Comparison of ENCODE assay signal across 18 cellular contexts in genomic region chr6:114690625-114691024, GRCh38.
DNase-seq lines count a peak whose midpoint lies in the region; ATAC-seq and TF ChIP-seq lines count a peak whose summit lies in the region.
"Had no signal": no experiment of that assay in that cellular context is flagged by ENCODE, and none has a peak within 500 bp of the region (broad histone marks: within the 10 kb centered on the region; RNA-seq: fewer than 3 reads in every experiment).

No MANE protein-coding gene starts in this region.

- no peaks in the 10 kb centered on the region for H3K27me3 Mint-ChIP-seq in WTC11 (ENCODE audit: low read depth)
- H3K27me3 Mint-ChIP-seq: CD4-positive, alpha-beta T cell; T-helper 17 cell had no signal

- no peak overlapping the region for H3K4me3 ChIP-seq in BE2C (ENCODE audit: low read depth, low read length)
- no peak overlapping the region for H3K4me3 ChIP-seq in GM12865 (ENCODE audit: low read depth, low read length)

- H3K9me3 Mint-ChIP-seq in WTC11 = peaks cover 26% of the 10 kb centered on the region

- no peaks in the 10 kb centered on the region for H3K4me1 ChIP-seq in BE2C

- TF ChIP-seq CTCF in BE2C (IDR thresholded peaks at IDR 0.05; ENCODE audit: low read depth, low read length) = peak; percentile 48
- TF ChIP-seq CTCF in GM12865 (IDR thresholded peaks at IDR 0.05; ENCODE audit: insufficient read depth, low read depth, low read length, missing control alignments) = peak; percentile 28
- TF ChIP-seq CTCF in WTC11 (IDR thresholded peaks at IDR 0.05) = no peak

- peak; percentile 14 for DNase-seq in BE2C
- DNase-seq in GM12865 (ENCODE audit: low read depth) = no peak
- DNase-seq in NAMALWA (ENCODE audit: low spot score) = peak; percentile 2
- peak; percentile 17 for DNase-seq in WTC11 (ENCODE audit: low spot score)
- DNase-seq in NCI-H774 (lab: John Stamatoyannopoulos, UW) = no peak
- no peak for DNase-seq in T-helper 2 cell
- DNase-seq: AML-193; Calu3; CD4-positive, alpha-beta T cell; IMR-90; Kasumi-1; NCI-H1436 treated with DMSO at 0.1 percent for 48 hours; NCI-H2107; NCI-H345; NCI-H69; SHP77 treated with DMSO at 0.1 percent for 48 hours; T-helper 17 cell had no signal

- CTCF ChIA-PET in WTC11 (lab: Charles Lee) = interaction anchor here (0.6 to 0.9 kb wide), 2 partner anchors 14 to 201 kb away, joined by 3 read pairs; no protein-coding TSS in a partner anchor

- H3K4me1 Mint-ChIP-seq in WTC11 = peaks cover 13% of the 10 kb centered on the region
- H3K4me1 Mint-ChIP-seq: T-helper 17 cell had no signal

- H3K36me3 ChIP-seq in BE2C = no peaks in the 10 kb centered on the region

- H3K27me3 ChIP-seq in BE2C = no peaks in the 10 kb centered on the region

- POLR2A ChIA-PET in WTC11 (lab: Charles Lee) = no interaction called here

- ATAC-seq in WTC11 (peak; percentile 48; the same call in 1 of the 2 replicates), GM19395 (IDR thresholded peaks at IDR 0.05; ENCODE audit: unreplicated experiment) (no peak)
- ATAC-seq: T-helper 17 cell had no signal

- peaks cover 15% of the 10 kb centered on the region for H3K36me3 Mint-ChIP-seq in WTC11

- no peak overlapping the region for H3K4me3 Mint-ChIP-seq in WTC11
- H3K4me3 Mint-ChIP-seq: CD4-positive, alpha-beta T cell; T-helper 17 cell had no signal

- no peak overlapping the region for H3K27ac Mint-ChIP-seq in WTC11
- H3K27ac Mint-ChIP-seq: CD4-positive, alpha-beta T cell; T-helper 17 cell had no signal

- H3K9me3 ChIP-seq in BE2C = no peaks in the 10 kb centered on the region

TF ChIP-seq in WTC11, 78 proteins besides CTCF, POLR2A, EP300 and RAD21 (continues in another document):
- no peak for TF ChIP-seq ZNF532 (CRISPR knock-in tag; IDR thresholded peaks at IDR 0.05; ENCODE audit: borderline replicate concordance)
- TF ChIP-seq E2F4 (CRISPR knock-in tag; IDR thresholded peaks at IDR 0.05; ENCODE audit: borderline replicate concordance, low read depth) = no peak
- TF ChIP-seq MXD4 (CRISPR knock-in tag; IDR thresholded peaks at IDR 0.05; ENCODE audit: borderline replicate concordance) = no peak
- no peak for TF ChIP-seq SOX15 (CRISPR knock-in tag; IDR thresholded peaks at IDR 0.05)
- TF ChIP-seq CBFB (CRISPR knock-in tag; IDR thresholded peaks at IDR 0.05; ENCODE audit: low read depth) = no peak
- TF ChIP-seq ZSCAN18 (CRISPR knock-in tag; IDR thresholded peaks at IDR 0.05) = no peak
- TF ChIP-seq ZNF138 (CRISPR knock-in tag; conservative IDR thresholded peaks at IDR 0.05) = no peak
- TF ChIP-seq NFE2L1 (CRISPR knock-in tag; IDR thresholded peaks at IDR 0.05) = no peak
- TF ChIP-seq RELA (CRISPR knock-in tag; IDR thresholded peaks at IDR 0.05; ENCODE audit: borderline replicate concordance) = no peak
- no peak for TF ChIP-seq ZBTB21 (CRISPR knock-in tag; IDR thresholded peaks at IDR 0.05; ENCODE audit: borderline replicate concordance)
- TF ChIP-seq PRRX2 (CRISPR knock-in tag; IDR thresholded peaks at IDR 0.05) = no peak
- no peak for TF ChIP-seq KAT7 (CRISPR knock-in tag; IDR thresholded peaks at IDR 0.05; ENCODE audit: borderline replicate concordance)
- no peak for TF ChIP-seq ZBTB43 (CRISPR knock-in tag; IDR thresholded peaks at IDR 0.05)
- TF ChIP-seq ELF4 (CRISPR knock-in tag; IDR thresholded peaks at IDR 0.05; ENCODE audit: low read depth) = no peak
- TF ChIP-seq ZNF219 (CRISPR knock-in tag; IDR thresholded peaks at IDR 0.05; ENCODE audit: borderline replicate concordance) = no peak
- TF ChIP-seq STAT6 (CRISPR knock-in tag; conservative IDR thresholded peaks at IDR 0.05; ENCODE audit: low read depth) = no peak
- no peak for TF ChIP-seq RORB (CRISPR knock-in tag; IDR thresholded peaks at IDR 0.05)
- TF ChIP-seq JUN (CRISPR knock-in tag; IDR thresholded peaks at IDR 0.05) = no peak
- TF ChIP-seq SMAD3 (CRISPR knock-in tag; IDR thresholded peaks at IDR 0.05; ENCODE audit: borderline replicate concordance) = no peak

Comparison
In these comparisons a context has a peak if more than half of its experiments do, and no peak if none do; other contexts are left out.
1. DNase-seq: peak in BE2C (single experiment), NAMALWA (single experiment) and WTC11 (single experiment); none in GM12865 (single experiment), NCI-H774 (single experiment) and T-helper 2 cell (0 of 5).